26 cellular contexts compared by ENCODE assay signal in the genomic region with DNA sequence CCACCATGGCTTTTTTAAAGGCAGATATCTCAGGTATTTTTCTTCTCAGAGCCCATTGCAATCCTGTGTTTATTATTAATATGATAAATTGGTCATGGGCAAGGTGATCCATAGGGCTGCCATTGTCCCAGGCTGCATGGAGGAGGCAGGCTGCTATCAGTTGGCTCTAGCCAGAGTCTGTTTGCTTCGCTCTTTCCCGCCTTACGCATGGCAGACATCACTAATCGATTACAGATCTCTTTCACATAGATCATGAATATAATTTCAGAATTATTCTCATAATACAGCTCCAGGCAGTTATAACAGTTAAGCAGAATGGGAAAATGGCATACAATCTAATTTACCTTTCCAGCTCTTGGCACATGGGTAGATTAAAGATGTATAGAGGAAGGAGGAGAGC. TPM values are rescaled to one million over a fixed set of nuclear protein-coding genes. Genes with fewer than 3 reads are reported as not detected.
A peak's percentile ranks its signal among the peaks of the same experiment; 100 is the strongest.
DNase-seq lines count a peak whose midpoint lies in the region; ATAC-seq, FAIRE-seq and TF ChIP-seq lines count a peak whose summit lies in the region.
"Had no signal": no experiment of that assay in that cellular context is flagged by ENCODE, and none has a peak within 500 bp of the region (broad histone marks: within the 10 kb centered on the region; RNA-seq: fewer than 3 reads in every experiment).

No MANE protein-coding gene starts in this region.

- no peak; a peak in 1 of 4 replicates for TF ChIP-seq EP300 in SK-N-SH (IDR thresholded peaks at IDR 0.05; ENCODE audit: borderline replicate concordance in 1 of 2, low read depth in 1 of 2, low read length in 1 of 2)
- no peak for TF ChIP-seq EP300 in GM12878 (IDR thresholded peaks at IDR 0.05; ENCODE audit: borderline replicate concordance in 1 of 2, control insufficient read depth in 1 of 2, low read depth in 2 of 2, low read length in 2 of 2)

- no peak for TF ChIP-seq POLR2A in GM12878 (IDR thresholded peaks at IDR 0.05; ENCODE audit: low read depth, low read length)

- H3K36me3 ChIP-seq in SK-N-SH (replicated peaks in 1 of 2; ENCODE audit: control insufficient read depth in 1 of 2, insufficient read depth in 2 of 2, low read length in 1 of 2), result no peaks in the 10 kb centered on the region
- H3K36me3 ChIP-seq in GM12878 (ENCODE audit: control insufficient read depth in 2 of 2, insufficient read depth in 2 of 2, low read length in 1 of 2), result no peaks in the 10 kb centered on the region
- H3K36me3 ChIP-seq: BE2C had no signal

- H3K4me1 Mint-ChIP-seq in effector memory CD8-positive, alpha-beta T cell (ENCODE audit: low read depth in 2 of 2), result no peaks in the 10 kb centered on the region
- H3K4me1 Mint-ChIP-seq: CD4-positive, CD25-positive, alpha-beta regulatory T cell; IgD-negative memory B cell had no signal

- no peak for ATAC-seq in SK-N-SH treated with all-trans-retinoic acid at 6 μM for 48 hours
- no peak for ATAC-seq in GM12878
- no peak for ATAC-seq in sciatic nerve
- no peak for ATAC-seq in effector memory CD8-positive, alpha-beta T cell (replicated peaks)
- no peak for ATAC-seq in GM19455 (IDR thresholded peaks at IDR 0.05; ENCODE audit: unreplicated experiment)

- H3K27ac ChIP-seq in SK-N-SH (ENCODE audit: low read depth in 2 of 2, low read length in 1 of 2) (no peak overlapping the region), GM12878 (ENCODE audit: control insufficient read depth, insufficient read depth) (no peak overlapping the region)
- H3K27ac ChIP-seq: HL-60 had no signal

- CTCF ChIA-PET in SK-N-SH (lab: Yijun Ruan, JAX), result interaction anchor here (0.5 to 5.3 kb wide), 12 partner anchors 10 to 1047 kb away, joined by 3 to 48 read pairs (median 10); no protein-coding TSS in a partner anchor
- CTCF ChIA-PET in GM12878 (lab: Yijun Ruan, JAX), result interaction anchor here (1.6 to 2.3 kb wide), 2 partner anchors 10 to 1050 kb away, joined by 4 to 7 read pairs; no protein-coding TSS in a partner anchor

- H3K9ac ChIP-seq in SK-N-SH (no peak overlapping the region), GM12878 (ENCODE audit: control insufficient read depth, insufficient read depth, low read length) (no peak overlapping the region)

- no peaks in the 10 kb centered on the region for H4K20me1 ChIP-seq in SK-N-SH (ENCODE audit: insufficient read depth)
- no peaks in the 10 kb centered on the region for H4K20me1 ChIP-seq in GM12878 (ENCODE audit: control insufficient read depth, insufficient read depth)

- no peak overlapping the region for H3K27ac Mint-ChIP-seq in effector memory CD8-positive, alpha-beta T cell
- H3K27ac Mint-ChIP-seq: CD4-positive, CD25-positive, alpha-beta regulatory T cell; IgD-negative memory B cell had no signal

- no peak for DNase-seq in SK-N-SH
- peak; percentile 24 for DNase-seq in Jurkat, Clone E6-1 (ENCODE audit: low read depth, low spot score)
- no peak for DNase-seq in GM12878 (ENCODE audit: low read depth, low spot score)
- DNase-seq in sciatic nerve (ENCODE audit: low spot score), result peak; percentile 19
- no peak for DNase-seq in activated CD4-positive, alpha-beta T cell treated with anti-CD3 and anti-CD28 coated beads, Interleukin-2, amount 50 U/mL, for 48 hours
- no peak for DNase-seq in effector memory CD8-positive, alpha-beta T cell
- DNase-seq: BE2C; CD4-positive, CD25-positive, alpha-beta regulatory T cell; COR-L47; DMS153; EL; MV-4-11; NCI-H187 treated with DMSO at 0.1 percent for 48 hours; NCI-H226; NCI-H524; NCI-H82; SHP77 treated with DMSO at 0.1 percent for 48 hours had no signal

- SMC1A ChIA-PET in GM12878 (lab: Charles Lee; ENCODE audit: uncharacterized antibody, unreplicated experiment), result no interaction called here

- H3K4me1 ChIP-seq in SK-N-SH (ENCODE audit: control insufficient read depth in 1 of 2, insufficient read depth in 2 of 2, low read depth in 1 of 2, low read length in 1 of 2) (peaks cover 3 to 18% of the 10 kb centered on the region in 2 experiments; a peak in 2 of 4 replicates), GM12878 (ENCODE audit: control insufficient read depth, insufficient read depth, low read length) (no peaks in the 10 kb centered on the region)

- H2AFZ ChIP-seq in SK-N-SH (ENCODE audit: low read depth) (no peak overlapping the region), GM12878 (ENCODE audit: control insufficient read depth, low read depth, low read length) (no peak overlapping the region)

- no peaks in the 10 kb centered on the region for H3K9me2 ChIP-seq in SK-N-SH

- POLR2A ChIA-PET in SK-N-SH (lab: Yijun Ruan, JAX), result no interaction called here
- POLR2A ChIA-PET in GM12878 (lab: Charles Lee), result no interaction called here

- TF ChIP-seq CTCF in SK-N-SH (IDR thresholded peaks at IDR 0.05) (no peak), GM12878 (IDR thresholded peaks at IDR 0.05 in 2 of 3, conservative IDR thresholded peaks at IDR 0.05 in 1 of 3; ENCODE audit: control insufficient read depth in 2 of 3, extremely low read depth in 1 of 3, insufficient read depth in 1 of 3, low read depth in 3 of 3, low read length in 3 of 3) (no peak)

- H3K4me3 ChIP-seq in SK-N-SH (ENCODE audit: low read depth in 2 of 2, low read length in 1 of 2) (no peak overlapping the region), GM12878 (no peak overlapping the region)
- no peak overlapping the region for H3K4me3 ChIP-seq in Jurkat, Clone E6-1 (ENCODE audit: low read length)

- no peak overlapping the region for H3K4me2 ChIP-seq in SK-N-SH
- no peak overlapping the region for H3K4me2 ChIP-seq in GM12878 (ENCODE audit: control insufficient read depth, insufficient read depth)

- H3K9me3 ChIP-seq in SK-N-SH, result no peaks in the 10 kb centered on the region
- no peaks in the 10 kb centered on the region for H3K9me3 ChIP-seq in GM12878 (replicated peaks; ENCODE audit: control insufficient read depth, insufficient read depth, low read length)
- H3K9me3 ChIP-seq: BE2C had no signal

- in situ Hi-C loops in GM12878 (cut with MboI), result no loop called here

- RAD21 ChIA-PET in GM12878 (lab: Charles Lee; ENCODE audit: unreplicated experiment), result no interaction called here

- intact Hi-C loops in GM12878 (cut with micrococcal nuclease; ENCODE audit: unreplicated experiment), result loop anchor here (10.0 kb wide), 3 partner anchors 798 to 1048 kb away; no protein-coding TSS in a partner anchor
- intact Hi-C loops in sciatic nerve (cut with DNase I), result no loop called here

- FAIRE-seq in GM12878 (lab: Jason Lieb, UNC), result no peak
- FAIRE-seq: GM12892 had no signal

- H3K36me3 Mint-ChIP-seq in effector memory CD8-positive, alpha-beta T cell (ENCODE audit: insufficient read depth), result peaks cover 3% of the 10 kb centered on the region
- H3K36me3 Mint-ChIP-seq: CD4-positive, CD25-positive, alpha-beta regulatory T cell; IgD-negative memory B cell had no signal

- 78% methylated on average over 4 of the region's 4 CpGs for WGBS in SK-N-SH (ENCODE audit: low lambda C conversion rate)
- WGBS in GM12878 (ENCODE audit: insufficient coverage, insufficient replicate concordance, low lambda C conversion rate, missing lambda C conversion rate), result 59% methylated on average over 4 of the region's 4 CpGs

- peaks cover 33 to 77% of the 10 kb centered on the region in 2 donors for H3K27me3 Mint-ChIP-seq in effector memory CD8-positive, alpha-beta T cell
- H3K27me3 Mint-ChIP-seq: CD4-positive, CD25-positive, alpha-beta regulatory T cell had no signal

- H3K79me2 ChIP-seq in SK-N-SH (ENCODE audit: insufficient read depth) (no peaks in the 10 kb centered on the region), GM12878 (ENCODE audit: control insufficient read depth, insufficient read depth, low read length) (no peaks in the 10 kb centered on the region)

- H3K4me3 Mint-ChIP-seq in effector memory CD8-positive, alpha-beta T cell, result no peak overlapping the region
- H3K4me3 Mint-ChIP-seq: CD4-positive, CD25-positive, alpha-beta regulatory T cell; IgD-negative memory B cell had no signal

- H3K27me3 ChIP-seq in SK-N-SH (ENCODE audit: insufficient read depth) (no peaks in the 10 kb centered on the region), GM12878 (replicated peaks in 1 of 2; ENCODE audit: control insufficient read depth in 2 of 2, insufficient read depth in 2 of 2, low read length in 1 of 2) (no peaks in the 10 kb centered on the region; a peak in 1 of 4 replicates)
- H3K27me3 ChIP-seq: BE2C had no signal

- BruUV-seq in GM12878 (replicated peaks; lab: Mats Ljungman, UMichigan), result no TSS peak

- no peaks in the 10 kb centered on the region for H3K9me3 Mint-ChIP-seq in effector memory CD8-positive, alpha-beta T cell
- H3K9me3 Mint-ChIP-seq: IgD-negative memory B cell had no signal

- TF ChIP-seq RAD21 in SK-N-SH (IDR thresholded peaks at IDR 0.05; ENCODE audit: low read length) (no peak), GM12878 (IDR thresholded peaks at IDR 0.05; ENCODE audit: insufficient read depth, low read depth, low read length) (no peak)

- no peaks in the 10 kb centered on the region for H3F3A ChIP-seq in SK-N-SH (replicated peaks; ENCODE audit: insufficient read depth)

TF ChIP-seq in SK-N-SH treated with all-trans-retinoic acid at 6 μM for 48 hours, 23 proteins besides CTCF, POLR2A, EP300 and RAD21 (continues in another document):
- no peak for TF ChIP-seq ZFP30 (CRISPR knock-in tag; IDR thresholded peaks at IDR 0.05)
- no peak for TF ChIP-seq ISL1 (CRISPR knock-in tag; IDR thresholded peaks at IDR 0.05)

TF ChIP-seq in SK-N-SH, 30 proteins besides CTCF, POLR2A, EP300 and RAD21 (continues in another document):
- TF ChIP-seq NFIC (IDR thresholded peaks at IDR 0.05; ENCODE audit: borderline replicate concordance), result no peak

TF ChIP-seq in GM12878, 131 proteins besides CTCF, POLR2A, EP300 and RAD21 (continues in another document):
- no peak for TF ChIP-seq HDGF (IDR thresholded peaks at IDR 0.05)

RNA-seq across cellular contexts. Expression of gene HABP2, which starts 30.4 kb away (rescaled TPM):
- polyA plus RNA-seq in SK-N-SH (2012; rRNA removed) (not detected in 2 replicates), GM12878 (2011; rRNA removed) (not detected in 2 replicates), GM12878 (2014; fragmentation: Illumina TruSeq; extraction: Trizol) (not detected in 2 replicates), GM12878 (2014; fragmentation: Nextera tagmentation; extraction: Ambion mirVana) (not detected), GM12878 (2014; rRNA removed) (not detected in 2 replicates), GM12878 (2016; fragmentation: Nextera tagmentation; extraction: Ambion mirVana) (not detected)
- polyA plus RNA-seq in SK-N-SH (2012; cell fraction: cytosol; rRNA removed), result not detected in 2 replicates
- polyA plus RNA-seq in SK-N-SH (2012; cell fraction: nucleus; rRNA removed), result not detected in 2 replicates
- not detected for polyA plus RNA-seq in Jurkat, Clone E6-1 (2012; ENCODE audit: insufficient read depth, insufficient read length)
- total RNA-seq in GM12878 (2013; cell fraction: nucleolus; rRNA removed), result not detected in 2 replicates
- total RNA-seq in GM12878 (2014; rRNA removed) (not detected in 2 replicates), GM12878 (2014; rRNA removed; fragmentation: Illumina TruSeq; extraction: Trizol) (not detected in 2 replicates), GM12878 (2021) (0.13 and 0.16 TPM in 2 replicates), sciatic nerve (not detected)
- not detected for polyA plus RNA-seq in GM12878 (2011; ENCODE audit: low read depth)
- not detected in 2 replicates for polyA plus RNA-seq in GM12878 (2011; cell fraction: cytosol; rRNA removed)
- not detected in 2 replicates for polyA plus RNA-seq in GM12878 (2011; cell fraction: nucleus; rRNA removed)
- not detected in 2 replicates for polyA plus RNA-seq in GM12878 (2012)
- not detected in 2 replicates for polyA minus RNA-seq in GM12878 (2011; rRNA and poly(A)+ RNA removed)
- polyA minus RNA-seq in GM12878 (2011; cell fraction: cytosol; rRNA and poly(A)+ RNA removed), result not detected in 2 replicates
- polyA minus RNA-seq in GM12878 (2011; cell fraction: nucleus; rRNA and poly(A)+ RNA removed), result not detected in 2 replicates
- total RNA-seq: A172; CD4-positive, CD25-positive, alpha-beta regulatory T cell; H4; HT1080; RPMI7951 had no signal
- polyA plus RNA-seq: CD4-positive, CD25-positive, alpha-beta regulatory T cell; IgD-negative memory B cell had no signal

Comparison
In these comparisons a context has a peak if more than half of its experiments do, and no peak if none do; other contexts are left out.
1. DNase-seq: peak in Jurkat, Clone E6-1 (single experiment) and sciatic nerve (single experiment); none in SK-N-SH (single experiment), GM12878 (single experiment), activated CD4-positive, alpha-beta T cell treated with anti-CD3 and anti-CD28 coated beads, Interleukin-2, amount 50 U/mL, for 48 hours (0 of 2) and effector memory CD8-positive, alpha-beta T cell (0 of 3).